ENCODE assay signal across 5 cellular contexts in the genomic region with DNA sequence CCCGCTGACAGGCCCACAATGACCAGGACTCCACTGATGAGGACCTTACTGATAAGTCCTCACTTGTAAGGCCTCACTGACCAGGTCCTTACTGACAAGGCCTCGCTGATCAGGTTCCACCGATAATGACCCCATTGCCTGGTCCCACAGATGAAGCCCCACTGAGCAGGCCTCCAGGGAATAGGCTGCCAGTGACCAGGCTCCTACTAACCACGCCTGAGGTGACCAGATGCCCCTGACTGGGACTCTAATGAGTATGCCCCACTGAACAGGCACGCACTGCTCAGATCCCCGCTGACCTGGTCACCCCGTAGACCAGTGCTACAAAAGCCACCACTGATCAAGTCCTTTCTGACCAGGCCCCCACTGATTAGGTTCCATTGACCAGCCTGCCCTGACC.
DNase-seq lines count a peak whose midpoint lies in the region; TF ChIP-seq lines count a peak whose summit lies in the region.
"Not testable (repeated sequence)": the region's sequence is repeated elsewhere in the genome, so short reads cannot be mapped to it uniquely, and the experiment has no call there.

No MANE protein-coding gene starts in this region.

- not testable (repeated sequence) for TF ChIP-seq CTCF in Caco-2 (IDR thresholded peaks at IDR 0.05; ENCODE audit: insufficient read depth in 1 of 2, low read depth in 1 of 2, low read length in 1 of 2, severe bottlenecking in 1 of 2, unreplicated experiment in 1 of 2); chondrocyte (IDR thresholded peaks at IDR 0.05); endothelial cell (IDR thresholded peaks at IDR 0.05; ENCODE audit: unreplicated experiment)

- not testable (repeated sequence) for H3K4me3 Mint-ChIP-seq in Caco-2 (ENCODE audit: unreplicated experiment); chondrocyte (ENCODE audit: unreplicated experiment); endothelial cell (ENCODE audit: unreplicated experiment)

- intact Hi-C loops in Caco-2 (cut with micrococcal nuclease; ENCODE audit: unreplicated experiment): not testable (repeated sequence)

- not testable (repeated sequence) for H3K27me3 ChIP-seq in Caco-2 (replicated peaks; ENCODE audit: control insufficient read depth, insufficient read depth, low read length)

- H3K9me3 Mint-ChIP-seq in Caco-2 (ENCODE audit: unreplicated experiment); endothelial cell (ENCODE audit: unreplicated experiment): not testable (repeated sequence)
- peaks cover 47% of the 10 kb centered on the region for H3K9me3 Mint-ChIP-seq in chondrocyte (ENCODE audit: low read depth)

- CTCF ChIA-PET in Caco-2 (lab: Charles Lee): not testable (repeated sequence)

- not testable (repeated sequence) for H3K36me3 Mint-ChIP-seq in Caco-2 (ENCODE audit: insufficient read depth, unreplicated experiment); chondrocyte (ENCODE audit: low read depth)
- H3K36me3 Mint-ChIP-seq in endothelial cell (ENCODE audit: low read depth, unreplicated experiment): peaks cover 16% of the 10 kb centered on the region

- H3K27me3 Mint-ChIP-seq in Caco-2 (ENCODE audit: insufficient read depth, unreplicated experiment); chondrocyte (ENCODE audit: low read depth); endothelial cell (ENCODE audit: unreplicated experiment): not testable (repeated sequence)

- H3K27ac Mint-ChIP-seq in Caco-2 (ENCODE audit: unreplicated experiment): peak overlapping the region; percentile 20
- not testable (repeated sequence) for H3K27ac Mint-ChIP-seq in chondrocyte (ENCODE audit: unreplicated experiment)
- H3K27ac Mint-ChIP-seq in endothelial cell (ENCODE audit: unreplicated experiment): peak overlapping the region; percentile 41

- H3K4me1 Mint-ChIP-seq in Caco-2 (ENCODE audit: low read depth, unreplicated experiment); chondrocyte (ENCODE audit: low read depth); endothelial cell (ENCODE audit: unreplicated experiment): not testable (repeated sequence)

- not testable (repeated sequence) for BruUV-seq in Caco-2 (replicated peaks; lab: Mats Ljungman, UMichigan)

- H3K9me3 ChIP-seq in Caco-2: not testable (repeated sequence)

- not testable (repeated sequence) for H3K4me3 ChIP-seq in Caco-2 (ENCODE audit: low read depth, low read length)

- POLR2A ChIA-PET in Caco-2 (lab: Charles Lee): not testable (repeated sequence)

- H3K36me3 ChIP-seq in Caco-2 (ENCODE audit: control insufficient read depth, insufficient read depth, low read length): not testable (repeated sequence)

- H3K27ac ChIP-seq in caudate nucleus (ENCODE audit: low read depth, low read length): peak overlapping the region; percentile 44

- not testable (repeated sequence) for H3K4me1 ChIP-seq in Caco-2

- not testable (repeated sequence) for DNase-seq in Caco-2; caudate nucleus (lab: John Stamatoyannopoulos, UW); endothelial cell (ENCODE audit: low spot score)
- DNase-seq in SK-N-DZ (ENCODE audit: low spot score) (peak; percentile 5), chondrocyte (ENCODE audit: low spot score) (peak; percentile 53)
